In the genomic region with DNA sequence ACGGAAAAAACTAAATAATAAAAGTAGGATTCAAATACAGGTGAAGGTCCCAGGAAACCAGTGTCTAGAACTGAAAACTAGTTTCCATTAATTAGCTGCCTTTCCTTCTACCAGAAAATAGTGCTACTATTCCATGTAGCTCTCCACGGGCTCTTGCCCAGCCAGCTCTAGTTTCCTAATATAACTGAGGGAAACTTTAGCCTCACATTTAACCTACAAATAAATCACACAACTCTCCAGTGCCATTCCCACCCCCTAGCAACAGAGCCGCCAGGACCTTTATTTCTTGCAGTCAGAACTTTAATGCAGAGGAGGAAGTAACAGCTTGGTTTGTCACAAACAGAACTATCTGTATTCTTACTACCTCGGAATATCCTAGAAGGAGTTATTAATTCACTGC, we compare ENCODE assay signal across 14 cellular contexts. TPM values are rescaled to one million over a fixed set of nuclear protein-coding genes. Genes with fewer than 3 reads are reported as not detected.
DNase-seq lines count a peak whose midpoint lies in the region; ATAC-seq and TF ChIP-seq lines count a peak whose summit lies in the region.
"Had no signal": no experiment of that assay in that cellular context is flagged by ENCODE, and none has a peak within 500 bp of the region (broad histone marks: within the 10 kb centered on the region; RNA-seq: fewer than 3 reads in every experiment).

No MANE protein-coding gene starts in this region.

- in situ Hi-C loops in SK-MEL-5 (cut with HindIII; ENCODE audit: low pct_unique_long_range_greater_than_20kb, low sequenced_read_pairs) = no loop called here

- H3K4me1 ChIP-seq in HUES48 (ENCODE audit: control insufficient read depth, insufficient read depth, low read length) (peaks cover 55% of the 10 kb centered on the region), psoas muscle (peaks cover 57% of the 10 kb centered on the region), ascending aorta (no peaks in the 10 kb centered on the region)
- no peaks in the 10 kb centered on the region for H3K4me1 ChIP-seq in effector memory CD4-positive, alpha-beta T cell (ENCODE audit: control insufficient read depth, insufficient read depth, low read length, poor library complexity, severe bottlenecking)

- H3K9ac ChIP-seq in HUES48 (ENCODE audit: low read depth, low read length) = 0 out of 2 replicates have a peak overlapping the region, but pooled peaks have one; percentile 10

- H3K36me3 ChIP-seq in HUES48 (ENCODE audit: control insufficient read depth, insufficient read depth, low read length) (peaks cover 55% of the 10 kb centered on the region), psoas muscle (ENCODE audit: insufficient read depth in 1 of 2, low read depth in 1 of 2) (peaks cover 10 to 27% of the 10 kb centered on the region in 2 donors), ascending aorta (peaks cover 26 to 39% of the 10 kb centered on the region in 2 donors)
- peaks cover 26% of the 10 kb centered on the region for H3K36me3 ChIP-seq in effector memory CD4-positive, alpha-beta T cell (ENCODE audit: control insufficient read depth, insufficient read depth, low read length)

- intact Hi-C loops in left ventricle myocardium superior (cut with micrococcal nuclease) (no loop called here), psoas muscle (cut with DNase I) (loop anchor here in 1 of 2 donors (5.0 kb wide), 1 partner anchor 250 kb away; no protein-coding TSS in a partner anchor), ascending aorta (cut with DNase I) (no loop called here)

- 30 to 51% (median 32%) methylated on average over 4 of the region's 4 CpGs for WGBS in psoas muscle, 3 donors

- DNase-seq in SK-MEL-5 (ENCODE audit: low read depth, low spot score) (peak; percentile 26), left ventricle myocardium superior (no peak), psoas muscle (no peak), ascending aorta (ENCODE audit: low spot score in 2 of 2) (no peak), NCI-H226 (no peak)
- no peak for DNase-seq in effector memory CD4-positive, alpha-beta T cell
- DNase-seq: COR-L47, H7, NCI-H187 treated with DMSO at 0.1 percent for 48 hours, NCI-H446 treated with DMSO at 0.1 percent for 48 hours, NCI-H748 treated with DMSO at 0.1 percent for 48 hours, OCI-M1 had no signal

- H3K9me3 ChIP-seq in HUES48 (ENCODE audit: control insufficient read depth, insufficient read depth, low read length) (no peaks in the 10 kb centered on the region), psoas muscle (no peaks in the 10 kb centered on the region), ascending aorta (no peaks in the 10 kb centered on the region)
- no peaks in the 10 kb centered on the region for H3K9me3 ChIP-seq in effector memory CD4-positive, alpha-beta T cell (ENCODE audit: control insufficient read depth, low read length)
- H3K9me3 ChIP-seq: SJSA1 had no signal

- TF ChIP-seq CTCF in psoas muscle (IDR thresholded peaks at IDR 0.05) = no peak
- no peak for TF ChIP-seq CTCF in ascending aorta (IDR thresholded peaks at IDR 0.05)

- H3K27ac ChIP-seq in HUES48 (ENCODE audit: low read depth, low read length) = peak overlapping the region; percentile 91
- peak overlapping the region; percentile 81 for H3K27ac ChIP-seq in psoas muscle
- no peak overlapping the region for H3K27ac ChIP-seq in ascending aorta
- H3K27ac ChIP-seq in effector memory CD4-positive, alpha-beta T cell (ENCODE audit: insufficient read depth, low read length, poor library complexity, severe bottlenecking) = no peak overlapping the region
- H3K27ac ChIP-seq: SJSA1 had no signal

- ATAC-seq in left ventricle myocardium superior (peak; percentile 71), psoas muscle (peak; percentile 80 to 90 (median 86))

- no peaks in the 10 kb centered on the region for H3K27me3 ChIP-seq in HUES48 (ENCODE audit: control insufficient read depth, insufficient read depth, low read length)
- no peaks in the 10 kb centered on the region for H3K27me3 ChIP-seq in psoas muscle (ENCODE audit: insufficient read depth in 3 of 3, low read length in 2 of 3)
- H3K27me3 ChIP-seq in ascending aorta = no peaks in the 10 kb centered on the region
- no peaks in the 10 kb centered on the region for H3K27me3 ChIP-seq in effector memory CD4-positive, alpha-beta T cell (replicated peaks; ENCODE audit: control insufficient read depth, insufficient read depth, low read length, poor library complexity, severe bottlenecking)
- H3K27me3 ChIP-seq: SJSA1 had no signal

- H3K4me3 ChIP-seq in HUES48 (ENCODE audit: low read depth, low read length) (no peak overlapping the region), psoas muscle (peak overlapping the region; percentile 53), ascending aorta (no peak overlapping the region)
- no peak overlapping the region for H3K4me3 ChIP-seq in effector memory CD4-positive, alpha-beta T cell (ENCODE audit: insufficient read depth, low read depth, low read length, poor library complexity, severe bottlenecking)
- H3K4me3 ChIP-seq: SJSA1 had no signal

RNA-seq across cellular contexts. Expression of a gene that starts 10.3 kb away (rescaled TPM):
- total RNA-seq in SK-MEL-5 (2014; rRNA removed; shearing (Covaris generic)) = 1,169 and 1,313 TPM in 2 replicates
- polyA plus RNA-seq in SK-MEL-5 (2015; cell fraction: cytosol; rRNA removed) = 830 and 1,137 TPM in 2 replicates
- polyA plus RNA-seq in SK-MEL-5 (2015; cell fraction: nucleus; rRNA removed) = 151 and 186 TPM in 2 replicates
- total RNA-seq in left ventricle myocardium superior (563 TPM), psoas muscle (100 to 1,000 TPM; 465 to 704 (median 639) TPM), ascending aorta (65.1 TPM)
- 100 to 1,000 TPM; 401 to 791 (median 735) TPM for polyA plus RNA-seq in psoas muscle

Comparison
In these comparisons a context has a peak if more than half of its experiments do, and no peak if none do; other contexts are left out.
1. H3K27ac ChIP-seq: peak in HUES48 (single experiment) and psoas muscle (single experiment); none in ascending aorta (0 of 2) and effector memory CD4-positive, alpha-beta T cell (single experiment).